ENCODE assay signal across 20 cellular contexts in genomic region chr2:111944536-111945210, GRCh38. TPM values are rescaled to one million over a fixed set of nuclear protein-coding genes. Genes with fewer than 3 reads are reported as not detected.
DNase-seq lines count a peak whose midpoint lies in the region; ATAC-seq and TF ChIP-seq lines count a peak whose summit lies in the region.
"Had no signal": no experiment of that assay in that cellular context is flagged by ENCODE, and none has a peak within 500 bp of the region (broad histone marks: within the 10 kb centered on the region; RNA-seq: fewer than 3 reads in every experiment).

No MANE protein-coding gene starts in this region.

- H3F3A ChIP-seq in MM.1S (ENCODE audit: insufficient read depth, low read length), result peaks cover 36% of the 10 kb centered on the region

- peak; percentile 30 for ATAC-seq in activated CD8-positive, alpha-beta memory T cell treated with anti-CD3 and anti-CD28 coated beads, Interleukin-2, amount 10 ng/mL, durations not matched to agents 7 days and 5 days
- ATAC-seq in GM19397 (IDR thresholded peaks at IDR 0.05; ENCODE audit: unreplicated experiment) (no peak), HG03039 (IDR thresholded peaks at IDR 0.05; ENCODE audit: unreplicated experiment) (no peak)
- ATAC-seq: gastrocnemius medialis had no signal

- peaks cover 10% of the 10 kb centered on the region for H3K79me2 ChIP-seq in MM.1S (ENCODE audit: low read length)

- H3K27me3 ChIP-seq in MM.1S (replicated peaks; ENCODE audit: insufficient read depth, low read length) (no peaks in the 10 kb centered on the region), adrenal gland (no peaks in the 10 kb centered on the region), sigmoid colon (no peaks in the 10 kb centered on the region)
- H3K27me3 ChIP-seq: gastrocnemius medialis, SJCRH30 had no signal

- CTCF ChIA-PET in activated CD8-positive, alpha-beta memory T cell treated with anti-CD3 and anti-CD28 coated beads, Interleukin-2, amount 10 ng/mL, durations not matched to agents 7 days and 5 days (lab: Charles Lee), result no interaction called here

- TF ChIP-seq POLR2A in adrenal gland (IDR thresholded peaks at IDR 0.05), result no peak
- TF ChIP-seq POLR2A in sigmoid colon (IDR thresholded peaks at IDR 0.05), result no peak

- intact Hi-C loops in adrenal gland (cut with DNase I) (no loop called here), sigmoid colon (cut with DNase I) (loop anchor here (5.0 kb wide), 1 partner anchor 47 kb away; the partner anchor contains the start of gene MERTK)

- TF ChIP-seq EP300 in sigmoid colon (IDR thresholded peaks at IDR 0.05), result no peak

- peaks cover 47% of the 10 kb centered on the region for H3K4me1 ChIP-seq in MM.1S (ENCODE audit: low read length)
- peaks cover 22 to 47% of the 10 kb centered on the region in 2 donors for H3K4me1 ChIP-seq in adrenal gland (replicated peaks in 1 of 2)
- H3K4me1 ChIP-seq in sigmoid colon, result peaks cover 0 to 35% (median 28%) of the 10 kb centered on the region in 4 donors

- DNase-seq in activated CD8-positive, alpha-beta memory T cell treated with anti-CD3 and anti-CD28 coated beads, Interleukin-2, amount 10 ng/mL, durations not matched to agents 7 days and 5 days, result no peak
- no peak for DNase-seq in activated CD8-positive, alpha-beta memory T cell treated with anti-CD3 and anti-CD28 coated beads, Interleukin-2, amount 50 U/mL, for 48 hours
- peak; percentile 19 for DNase-seq in MM.1S
- DNase-seq in adrenal gland, result peak in 1 of 7 donors; percentile 24
- no peak for DNase-seq in sigmoid colon
- DNase-seq in EL, result no peak
- DNase-seq: activated naive CD4-positive, alpha-beta T cell treated with anti-CD3 and anti-CD28 coated beads, Interleukin-2, amount 50 U/mL, for 16 hours; brain microvascular endothelial cell; Calu3; gastrocnemius medialis; HCEC 1CT; KG1; NCI-H1436 treated with DMSO at 0.1 percent for 48 hours; NCI-H2227 treated with DMSO at 0.1 percent for 48 hours; SJCRH30; stimulated activated CD4-positive, alpha-beta T cell treated with anti-CD3 and anti-CD28 coated beads, Interleukin-4, amount 100 ng/mL, for 24 hours had no signal

- no peaks in the 10 kb centered on the region for H3K9me3 Mint-ChIP-seq in activated CD8-positive, alpha-beta memory T cell treated with anti-CD3 and anti-CD28 coated beads, Interleukin-2, amount 10 ng/mL, durations not matched to agents 7 days and 5 days (ENCODE audit: low read depth)
- H3K9me3 Mint-ChIP-seq: T-helper 2 cell treated with Interferon-gamma antibody and Interleukin-4, amounts not matched to agents 5 μg/mL and 100 μg/mL, for 36 hours had no signal

- no peaks in the 10 kb centered on the region for H3K9me3 ChIP-seq in MM.1S (replicated peaks; ENCODE audit: insufficient read depth, low read length)
- H3K9me3 ChIP-seq in adrenal gland (replicated peaks in 1 of 3), result no peaks in the 10 kb centered on the region
- H3K9me3 ChIP-seq in sigmoid colon, result no peaks in the 10 kb centered on the region
- H3K9me3 ChIP-seq: gastrocnemius medialis, SJCRH30 had no signal

- peaks cover 27% of the 10 kb centered on the region for H3K27me3 Mint-ChIP-seq in activated CD8-positive, alpha-beta memory T cell treated with anti-CD3 and anti-CD28 coated beads, Interleukin-2, amount 10 ng/mL, durations not matched to agents 7 days and 5 days

- H3K4me1 Mint-ChIP-seq in activated CD8-positive, alpha-beta memory T cell treated with anti-CD3 and anti-CD28 coated beads, Interleukin-2, amount 10 ng/mL, durations not matched to agents 7 days and 5 days, result no peaks in the 10 kb centered on the region

- WGBS in adrenal gland, 4 donors, result 77 to 86% (median 83%) methylated on average over 5 of the region's 5 CpGs
- 33 to 73% methylated on average over 5 of the region's 5 CpGs for WGBS in sigmoid colon, 2 donors

- H3K9me2 ChIP-seq in MM.1S (replicated peaks; ENCODE audit: insufficient read depth, low read length), result no peaks in the 10 kb centered on the region

- H3K4me3 ChIP-seq in MM.1S (ENCODE audit: low read length) (no peak overlapping the region), adrenal gland (no peak overlapping the region), sigmoid colon (no peak overlapping the region)
- H3K4me3 ChIP-seq: gastrocnemius medialis, SJCRH30 had no signal

- no peak overlapping the region for H3K27ac Mint-ChIP-seq in activated CD8-positive, alpha-beta memory T cell treated with anti-CD3 and anti-CD28 coated beads, Interleukin-2, amount 10 ng/mL, durations not matched to agents 7 days and 5 days
- H3K27ac Mint-ChIP-seq: T-helper 2 cell treated with Interferon-gamma antibody and Interleukin-4, amounts not matched to agents 5 μg/mL and 100 μg/mL, for 36 hours had no signal

- no peak overlapping the region for H2AFZ ChIP-seq in MM.1S (ENCODE audit: low read length)

- TF ChIP-seq CTCF in MM.1S (IDR thresholded peaks at IDR 0.05; ENCODE audit: low read length) (no peak), adrenal gland (IDR thresholded peaks at IDR 0.05) (no peak), sigmoid colon (IDR thresholded peaks at IDR 0.05) (no peak)

- H3K36me3 Mint-ChIP-seq in activated CD8-positive, alpha-beta memory T cell treated with anti-CD3 and anti-CD28 coated beads, Interleukin-2, amount 10 ng/mL, durations not matched to agents 7 days and 5 days, result no peaks in the 10 kb centered on the region

- no peak overlapping the region for H3K4me3 Mint-ChIP-seq in activated CD8-positive, alpha-beta memory T cell treated with anti-CD3 and anti-CD28 coated beads, Interleukin-2, amount 10 ng/mL, durations not matched to agents 7 days and 5 days
- H3K4me3 Mint-ChIP-seq: T-helper 2 cell treated with Interferon-gamma antibody and Interleukin-4, amounts not matched to agents 5 μg/mL and 100 μg/mL, for 36 hours had no signal

- H3K9ac ChIP-seq in MM.1S (ENCODE audit: low read length), result no peak overlapping the region

- H3K27ac ChIP-seq in MM.1S (ENCODE audit: low read length), result peak overlapping the region; percentile 89; the same call in 1 of the 2 replicates
- peak overlapping the region in 3 of 5 donors; percentile 84 to 93 (median 89) for H3K27ac ChIP-seq in adrenal gland
- peak overlapping the region in 3 of 4 donors; percentile 78 to 83 (median 81) for H3K27ac ChIP-seq in sigmoid colon
- H3K27ac ChIP-seq: brain microvascular endothelial cell, epithelial cell of prostate, SJCRH30 had no signal

- no peaks in the 10 kb centered on the region for H4K20me1 ChIP-seq in MM.1S (ENCODE audit: insufficient read depth, low read length)

- H3K36me3 ChIP-seq in MM.1S (replicated peaks; ENCODE audit: insufficient read depth, low read length), result no peaks in the 10 kb centered on the region
- H3K36me3 ChIP-seq in adrenal gland (replicated peaks in 1 of 2), result peaks cover 0 to 36% of the 10 kb centered on the region in 2 donors
- H3K36me3 ChIP-seq in sigmoid colon, result peaks cover 0 to 12% (median 0%) of the 10 kb centered on the region in 4 donors
- H3K36me3 ChIP-seq: brain microvascular endothelial cell, gastrocnemius medialis, SJCRH30 had no signal

- peak overlapping the region; percentile 26; the same call in 1 of the 2 replicates for H3K4me2 ChIP-seq in MM.1S (ENCODE audit: low read depth, low read length)

RNA-seq across cellular contexts. Expression of gene MERTK, which starts 46.3 kb away (rescaled TPM):
- under 1 TPM; 0.09 to 0.30 TPM for total RNA-seq in activated CD8-positive, alpha-beta memory T cell treated with anti-CD3 and anti-CD28 coated beads, Interleukin-2, amount 10 ng/mL, durations not matched to agents 7 days and 5 days
- 100 to 1,000 TPM in 1 of 8 donors, 10 to 100 TPM in 7; 33.3 to 152 (median 81.3) TPM for total RNA-seq in adrenal gland
- polyA plus RNA-seq in adrenal gland, result 10 to 100 TPM; 23.3 to 95.2 (median 66.5) TPM
- 10 to 100 TPM; 14.4 to 31.6 (median 26.0) TPM for total RNA-seq in sigmoid colon
- polyA plus RNA-seq in sigmoid colon, result 1 to 10 TPM; 2.4 to 6.2 (median 5.1) TPM

Comparison
In these comparisons a context has a peak if more than half of its experiments do, and no peak if none do; other contexts are left out.
1. RNA of gene MERTK, which starts 46.3 kb away (total RNA-seq): 33.3 to 152 TPM in adrenal gland and 14.4 to 31.6 TPM in sigmoid colon; 0.09 to 0.30 TPM in activated CD8-positive, alpha-beta memory T cell treated with anti-CD3 and anti-CD28 coated beads, Interleukin-2, amount 10 ng/mL, durations not matched to agents 7 days and 5 days; every median in the first group is over 10 times any median in the second.
2. Peak in every context shown above with its lines, with median percentiles within 50 percentile points of each other: H3K27ac ChIP-seq.